ENCODE assay signal across 8 cellular contexts in genomic region chr5:71456362-71456743, GRCh38. TPM values are rescaled to one million over a fixed set of nuclear protein-coding genes. Genes with fewer than 3 reads are reported as not detected.
DNase-seq lines count a peak whose midpoint lies in the region; ATAC-seq and TF ChIP-seq lines count a peak whose summit lies in the region.

No MANE protein-coding gene starts in this region.

- H3K4me3 ChIP-seq in brain microvascular endothelial cell (ENCODE audit: low read depth, low read length) (peak overlapping the region; percentile 95), mucosa of stomach (ENCODE audit: low read length) (peak overlapping the region; percentile 83)

- intact Hi-C loops in CD4-positive, alpha-beta T cell (cut with DNase I, micrococcal nuclease): loop anchor here in 1 of 2 experiments (5.0 kb wide), 1 partner anchor 131 kb away; the partner anchor contains the start of gene MCCC2

- peaks cover 31% of the 10 kb centered on the region for H3K4me1 Mint-ChIP-seq in CD4-positive, alpha-beta T cell (ENCODE audit: low read depth)

- no peak for DNase-seq in CD4-positive, alpha-beta T cell
- DNase-seq in brain microvascular endothelial cell (no peak), NCI-H1092 (lab: John Stamatoyannopoulos, UW) (no peak), NCI-H2107 treated with DMSO at 0.1 percent for 48 hours (lab: John Stamatoyannopoulos, UW; ENCODE audit: unreplicated experiment) (no peak), 8988T (no peak), NCI-H1694 (lab: John Stamatoyannopoulos, UW) (no peak)

- no peaks in the 10 kb centered on the region for H3K9me3 Mint-ChIP-seq in CD4-positive, alpha-beta T cell

- CTCF ChIA-PET in CD4-positive, alpha-beta T cell (lab: Charles Lee): no interaction called here

- POLR2A ChIA-PET in CD4-positive, alpha-beta T cell (lab: Charles Lee): interaction anchor here (1.0 to 1.4 kb wide), 3 partner anchors 8 to 131 kb away, joined by 3 to 5 read pairs (median 4); partner anchors contain the start of gene MCCC2

- TF ChIP-seq CTCF in CD4-positive, alpha-beta T cell (IDR thresholded peaks at IDR 0.05): no peak
- TF ChIP-seq CTCF in brain microvascular endothelial cell (IDR thresholded peaks at IDR 0.05; ENCODE audit: low read depth, low read length, missing control alignments): no peak

- ATAC-seq in CD4-positive, alpha-beta T cell (ENCODE audit: poor library complexity): no peak
- ATAC-seq in HG03469 (IDR thresholded peaks at IDR 0.05; ENCODE audit: unreplicated experiment): peak; percentile 7

- H3K36me3 ChIP-seq in brain microvascular endothelial cell (replicated peaks) (peaks cover 19% of the 10 kb centered on the region), mucosa of stomach (ENCODE audit: control insufficient read depth, insufficient read depth, low read length) (no peaks in the 10 kb centered on the region)

- H3K36me3 Mint-ChIP-seq in CD4-positive, alpha-beta T cell (ENCODE audit: low read depth): peaks cover 51% of the 10 kb centered on the region

- H3K4me1 ChIP-seq in mucosa of stomach (ENCODE audit: control insufficient read depth, insufficient read depth, low read length): peaks cover 4% of the 10 kb centered on the region

- peaks cover 13% of the 10 kb centered on the region for H3K27me3 Mint-ChIP-seq in CD4-positive, alpha-beta T cell

- H3K9ac ChIP-seq in mucosa of stomach (ENCODE audit: low read length): peak overlapping the region; percentile 92

- no peaks in the 10 kb centered on the region for H3K27me3 ChIP-seq in CD4-positive, alpha-beta T cell (ENCODE audit: control insufficient read depth, insufficient read depth, low read length)
- no peaks in the 10 kb centered on the region for H3K27me3 ChIP-seq in brain microvascular endothelial cell (replicated peaks)
- peaks cover 7% of the 10 kb centered on the region for H3K27me3 ChIP-seq in mucosa of stomach (ENCODE audit: control insufficient read depth, insufficient read depth, low read length)

- in situ Hi-C loops in brain microvascular endothelial cell (cut with HindIII; ENCODE audit: low pct_ligation_motif_present, low sequenced_read_pairs): no loop called here

- peak overlapping the region; percentile 94 for H3K27ac Mint-ChIP-seq in CD4-positive, alpha-beta T cell

- H3K27ac ChIP-seq in CD4-positive, alpha-beta T cell (ENCODE audit: low read depth, low read length): no peak overlapping the region
- no peak overlapping the region for H3K27ac ChIP-seq in brain microvascular endothelial cell

- H3K4me3 Mint-ChIP-seq in CD4-positive, alpha-beta T cell: peak overlapping the region; percentile 99

- H3K9me3 ChIP-seq in CD4-positive, alpha-beta T cell (ENCODE audit: control insufficient read depth, low read length): no peaks in the 10 kb centered on the region
- no peaks in the 10 kb centered on the region for H3K9me3 ChIP-seq in mucosa of stomach (ENCODE audit: control insufficient read depth, low read length)

RNA-seq across cellular contexts. Expression of gene BDP1, which starts 0.9 kb away (rescaled TPM):
- 10 to 100 TPM; 31.3 to 31.9 TPM for total RNA-seq in CD4-positive, alpha-beta T cell
